In the genomic region with DNA sequence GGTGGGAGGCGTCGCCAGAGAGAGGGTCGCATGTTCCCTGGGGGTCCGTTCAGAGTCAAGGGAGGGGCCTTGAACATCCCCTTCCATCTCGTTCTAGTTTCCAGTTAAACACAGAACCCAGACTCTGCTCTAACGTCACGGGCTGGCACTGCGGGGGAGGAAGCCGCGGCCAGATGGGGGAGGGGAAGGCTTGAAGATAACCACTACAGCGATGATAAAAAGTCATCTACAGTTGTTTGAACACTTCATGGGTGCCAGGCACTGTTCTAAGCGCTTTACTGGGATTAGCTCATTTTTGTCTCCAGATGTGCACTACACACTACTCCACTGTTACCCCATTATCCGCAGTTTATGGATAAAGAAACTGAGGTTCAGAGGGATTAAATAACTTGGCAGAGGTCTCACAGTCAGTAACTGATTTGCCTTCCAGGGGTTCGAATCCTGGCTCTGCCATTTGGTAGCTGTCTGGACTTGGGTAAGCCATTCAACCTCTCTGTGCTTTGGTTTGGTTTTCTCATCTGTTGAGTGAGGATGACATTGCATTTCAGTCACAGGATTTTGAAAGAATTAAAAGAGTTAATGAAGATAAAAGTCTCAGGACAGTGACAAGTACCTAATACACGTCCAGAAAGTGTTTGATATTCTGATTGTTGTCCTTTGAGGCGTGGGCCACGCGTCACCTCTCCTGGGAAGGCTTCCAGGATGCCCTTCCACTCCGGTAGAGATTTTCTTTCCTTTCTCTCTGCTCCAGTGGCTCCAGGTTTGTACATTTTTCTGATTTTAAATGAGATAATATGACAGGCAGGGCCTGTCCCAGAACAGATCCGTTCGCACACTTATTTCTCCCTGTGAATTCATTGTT, we compare ENCODE assay signal across 9 cellular contexts. TPM values are rescaled to one million over a fixed set of nuclear protein-coding genes. Genes with fewer than 3 reads are reported as not detected.
A peak's percentile ranks its signal among the peaks of the same experiment; 100 is the strongest.
DNase-seq lines count a peak whose midpoint lies in the region; ATAC-seq, FAIRE-seq and TF ChIP-seq lines count a peak whose summit lies in the region.
"Had no signal": no experiment of that assay in that cellular context is flagged by ENCODE, and none has a peak within 500 bp of the region (broad histone marks: within the 10 kb centered on the region; RNA-seq: fewer than 3 reads in every experiment).

No MANE protein-coding gene starts in this region.

- no peaks in the 10 kb centered on the region for H3K9me3 ChIP-seq in pancreas
- H3K9me3 ChIP-seq in SJCRH30 (replicated peaks), result no peaks in the 10 kb centered on the region

- ATAC-seq in WTC11 (peak; percentile 10), pancreas (peak in 3 of 4 donors; percentile 41 to 69 (median 63)), GM18861 (IDR thresholded peaks at IDR 0.05; ENCODE audit: unreplicated experiment) (no peak)

- CTCF ChIA-PET in WTC11 (lab: Charles Lee), result interaction anchor here (0.9 to 8.4 kb wide), 24 partner anchors 8 to 241 kb away, joined by 3 to 181 read pairs (median 6); a partner anchor contains a TSS

- H3K9me3 Mint-ChIP-seq in WTC11, result no peaks in the 10 kb centered on the region

- H3K27ac Mint-ChIP-seq in WTC11, result 0 out of 2 replicates have a peak overlapping the region, but pooled peaks have one; percentile 20

- no peak for FAIRE-seq in pancreas (lab: Jason Lieb, UNC)
- FAIRE-seq: A204.1 had no signal

- peaks cover 15% of the 10 kb centered on the region for H3K4me1 Mint-ChIP-seq in WTC11

- H3K27me3 ChIP-seq in pancreas (no peaks in the 10 kb centered on the region), SJCRH30 (no peaks in the 10 kb centered on the region)

- H3K4me1 ChIP-seq in pancreas, result no peaks in the 10 kb centered on the region
- peaks cover 9% of the 10 kb centered on the region for H3K4me1 ChIP-seq in SJCRH30

- H3K27me3 Mint-ChIP-seq in WTC11 (ENCODE audit: low read depth), result peaks cover 26% of the 10 kb centered on the region

- no peaks in the 10 kb centered on the region for H3K36me3 ChIP-seq in pancreas
- H3K36me3 ChIP-seq in SJCRH30, result no peaks in the 10 kb centered on the region

- POLR2A ChIA-PET in WTC11 (lab: Charles Lee), result interaction anchor here (1.1 kb wide), 1 partner anchor 14 kb away, joined by 4 read pairs; a partner anchor contains a TSS

- H3K4me3 Mint-ChIP-seq in WTC11, result peak overlapping the region; percentile 74

- intact Hi-C loops in pancreas (cut with DNase I), result no loop called here

- no peaks in the 10 kb centered on the region for H3K36me3 Mint-ChIP-seq in WTC11

- TF ChIP-seq CTCF in WTC11 (IDR thresholded peaks at IDR 0.05) (no peak), pancreas (IDR thresholded peaks at IDR 0.05) (no peak)

- DNase-seq in DMS 273 (lab: John Stamatoyannopoulos, UW; ENCODE audit: unreplicated experiment), result peak; percentile 44
- no peak for DNase-seq in DMS 273 treated with DMSO at 0.1 percent for 48 hours (lab: John Stamatoyannopoulos, UW)
- DNase-seq in WTC11 (ENCODE audit: low spot score), result peak; percentile 43
- no peak for DNase-seq in pancreas
- no peak for DNase-seq in NCI-H82 treated with DMSO at 0.1 percent for 48 hours (lab: John Stamatoyannopoulos, UW; ENCODE audit: unreplicated experiment)
- DNase-seq in SJCRH30, result no peak

- H3K4me3 ChIP-seq in pancreas (peak overlapping the region in 2 of 4 donors; percentile 36 to 39), SJCRH30 (no peak overlapping the region)

- H3K27ac ChIP-seq in cingulate gyrus (ENCODE audit: low read depth, low read length) (peak overlapping the region; percentile 85), pancreas (peak overlapping the region in 2 of 4 donors; percentile 33 to 51), SJCRH30 (no peak overlapping the region)

- WGBS in pancreas, 2 donors, result 27 to 29% methylated on average over 21 of the region's 21 CpGs

TF ChIP-seq in WTC11, 78 proteins besides CTCF, POLR2A, EP300 and RAD21:
- 0 out of 2 replicates have a peak, but pooled peaks have one; percentile 66 for TF ChIP-seq TEAD1 (CRISPR knock-in tag; IDR thresholded peaks at IDR 0.05)
- no peak for TF ChIP-seq ATF1 (CRISPR knock-in tag; IDR thresholded peaks at IDR 0.05)
TF ChIP-seq in WTC11: peak in this region for 1.

RNA-seq across cellular contexts. Expression of a gene that starts 0.8 kb away (rescaled TPM):
- total RNA-seq in WTC11 (2021) (6.9 to 8.1 TPM (median 8.0 TPM) in 3 replicates), pancreas (1 to 10 TPM in 5 of 6 donors, under 1 TPM in 1; 0.79 to 4.1 (median 1.9) TPM)
- polyA plus RNA-seq in pancreas, result 10 to 100 TPM in 1 of 2 donors, 1 to 10 TPM in 1; 6.7 to 12.1 TPM
- not detected in 2 replicates for total RNA-seq in SJCRH30 (2014; rRNA removed; shearing (Covaris generic))

RNA-seq across cellular contexts. Expression of a gene that starts 13.2 kb away (rescaled TPM):
- total RNA-seq in WTC11 (2021), result 0.30 to 0.94 TPM (median 0.37 TPM) in 3 replicates
- total RNA-seq in pancreas, result under 1 TPM in 3 of 6 donors, not detected in 3; 0.12 to 0.23 (median 0.22) TPM
- under 1 TPM; 0.42 to 0.61 TPM for polyA plus RNA-seq in pancreas
- total RNA-seq in SJCRH30 (2014; rRNA removed; shearing (Covaris generic)), result not detected in 2 replicates

RNA-seq across cellular contexts. Expression of a gene that starts 48.9 kb away (rescaled TPM):
- 120 to 151 TPM (median 123 TPM) in 3 replicates for total RNA-seq in WTC11 (2021)
- total RNA-seq in pancreas, result 10 to 100 TPM; 30.0 to 71.4 (median 54.6) TPM
- 10 to 100 TPM; 51.8 to 59.7 TPM for polyA plus RNA-seq in pancreas
- total RNA-seq in SJCRH30 (2014; rRNA removed; shearing (Covaris generic)), result 43.7 and 47.6 TPM in 2 replicates

RNA-seq across cellular contexts. Expression of a gene that starts 49.2 kb away (rescaled TPM):
- total RNA-seq in WTC11 (2021) (26.4 to 29.3 TPM (median 27.1 TPM) in 3 replicates), pancreas (1 to 10 TPM; 4.8 to 8.6 (median 5.4) TPM)
- polyA plus RNA-seq in pancreas, result 1 to 10 TPM; 5.0 to 8.9 TPM
- 20.2 and 22.0 TPM in 2 replicates for total RNA-seq in SJCRH30 (2014; rRNA removed; shearing (Covaris generic))

Comparison
In these comparisons a context has a peak if more than half of its experiments do, and no peak if none do; other contexts are left out.
1. DNase-seq: peak in DMS 273 (single experiment) and WTC11 (single experiment); none in DMS 273 treated with DMSO at 0.1 percent for 48 hours (single experiment), pancreas (0 of 6), NCI-H82 treated with DMSO at 0.1 percent for 48 hours (single experiment) and SJCRH30 (0 of 2).